ENCODE assay signal across 29 cellular contexts in genomic region chr11:67496113-67496512, GRCh38. TPM values are rescaled to one million over a fixed set of nuclear protein-coding genes. Genes with fewer than 3 reads are reported as not detected.
"Had no signal": no experiment of that assay in that cellular context is flagged by ENCODE, and none has a peak within 500 bp of the region (broad histone marks: within the 10 kb centered on the region; RNA-seq: fewer than 3 reads in every experiment).

No MANE protein-coding gene starts in this region.

- H3K27ac Mint-ChIP-seq: activated naive CD8-positive, alpha-beta T cell treated with anti-CD3 and anti-CD28 coated beads for 36 hours; activated T-helper 17 cell treated with anti-CD3 and anti-CD28 coated beads, Interleukin-2, amount 50 U/mL, for 72 hours; stimulated activated naive CD8-positive, alpha-beta T cell treated with anti-CD3 and anti-CD28 coated beads, Interleukin-15, Interleukin-2, amounts not matched to agents 100 ng/mL and 50 ng/mL, for 24 hours; T-helper 2 cell treated with Interferon-gamma antibody and Interleukin-4, amounts not matched to agents 5 μg/mL and 100 μg/mL, for 36 hours; type B pancreatic cell had no signal

- H3K27me3 ChIP-seq: adrenal gland, body of pancreas, esophagus squamous epithelium, left lung, right atrium auricular region, vagina had no signal

- H3K4me3 ChIP-seq: adrenal gland, body of pancreas, esophagus squamous epithelium, left lung, lower lobe of right lung, right atrium auricular region, vagina had no signal

- H3K4me3 Mint-ChIP-seq: activated naive CD8-positive, alpha-beta T cell treated with anti-CD3 and anti-CD28 coated beads for 36 hours; activated T-helper 17 cell treated with anti-CD3 and anti-CD28 coated beads, Interleukin-2, amount 50 U/mL, for 72 hours; naive thymus-derived CD8-positive, alpha-beta T cell; neural crest cell; stimulated activated naive CD8-positive, alpha-beta T cell treated with anti-CD3 and anti-CD28 coated beads, Interleukin-15, Interleukin-2, amounts not matched to agents 100 ng/mL and 50 ng/mL, for 24 hours; T-helper 2 cell treated with Interferon-gamma antibody and Interleukin-4, amounts not matched to agents 5 μg/mL and 100 μg/mL, for 36 hours; type B pancreatic cell had no signal

- H3K27me3 Mint-ChIP-seq: activated naive CD8-positive, alpha-beta T cell treated with anti-CD3 and anti-CD28 coated beads for 36 hours; activated T-helper 17 cell treated with anti-CD3 and anti-CD28 coated beads, Interleukin-2, amount 50 U/mL, for 72 hours; naive thymus-derived CD8-positive, alpha-beta T cell; stimulated activated naive CD8-positive, alpha-beta T cell treated with anti-CD3 and anti-CD28 coated beads, Interleukin-15, Interleukin-2, amounts not matched to agents 100 ng/mL and 50 ng/mL, for 24 hours; type B pancreatic cell had no signal

- DNase-seq: activated CD4-positive, alpha-beta T cell treated with anti-CD3 and anti-CD28 coated beads for 4 hours; activated CD4-positive, alpha-beta T cell treated with anti-CD3 and anti-CD28 coated beads, Interleukin-2, amount 50 U/mL, for 4 hours; activated naive CD4-positive, alpha-beta T cell; activated naive CD8-positive, alpha-beta T cell treated with anti-CD3 and anti-CD28 coated beads for 36 hours; adrenal gland; aorta; body of pancreas; dermis blood vessel endothelial cell; effector CD4-positive, alpha-beta T cell; esophagus squamous epithelium; foreskin melanocyte; lower lobe of right lung; mesenchymal stem cell; naive thymus-derived CD8-positive, alpha-beta T cell; occipital lobe; stimulated activated CD4-positive, alpha-beta T cell treated with anti-CD3 and anti-CD28 coated beads, Interleukin-15, amount 100 ng/mL, for 24 hours; stimulated activated CD4-positive, alpha-beta T cell treated with anti-CD3 and anti-CD28 coated beads, Interleukin-2, amount 100 ng/mL, for 24 hours; substantia nigra; T-helper 1 cell had no signal

- H3K9me3 Mint-ChIP-seq: activated naive CD8-positive, alpha-beta T cell treated with anti-CD3 and anti-CD28 coated beads for 36 hours; activated T-helper 17 cell treated with anti-CD3 and anti-CD28 coated beads, Interleukin-2, amount 50 U/mL, for 72 hours; naive thymus-derived CD8-positive, alpha-beta T cell; neural crest cell; stimulated activated naive CD8-positive, alpha-beta T cell treated with anti-CD3 and anti-CD28 coated beads, Interleukin-15, Interleukin-2, amounts not matched to agents 100 ng/mL and 50 ng/mL, for 24 hours; T-helper 2 cell treated with Interferon-gamma antibody and Interleukin-4, amounts not matched to agents 5 μg/mL and 100 μg/mL, for 36 hours; type B pancreatic cell had no signal

- H3K9me3 ChIP-seq: adrenal gland, body of pancreas, esophagus squamous epithelium, left lung, lower lobe of right lung, right atrium auricular region, vagina had no signal

- H3K4me1 ChIP-seq: adrenal gland, body of pancreas, esophagus squamous epithelium, lower lobe of right lung, right atrium auricular region, vagina had no signal

- H3K27ac ChIP-seq: adrenal gland, body of pancreas, epithelial cell of prostate, esophagus squamous epithelium, left lung, lower lobe of right lung, right atrium auricular region, vagina had no signal

- ATAC-seq: activated T-helper 17 cell treated with anti-CD3 and anti-CD28 coated beads, Interleukin-2, amount 50 U/mL, for 72 hours; body of pancreas; left lung; lower lobe of right lung; naive thymus-derived CD8-positive, alpha-beta T cell had no signal

RNA-seq across cellular contexts. Expression of gene CABP2, which starts 27.1 kb away (rescaled TPM):
- total RNA-seq: activated naive CD8-positive, alpha-beta T cell treated with anti-CD3 and anti-CD28 coated beads for 36 hours; activated T-helper 17 cell treated with anti-CD3 and anti-CD28 coated beads, Interleukin-2, amount 50 U/mL, for 72 hours; adrenal gland; aorta; body of pancreas; dermis blood vessel endothelial cell; esophagus squamous epithelium; left lung; lower lobe of right lung; naive thymus-derived CD8-positive, alpha-beta T cell; neural crest cell; occipital lobe; pulmonary artery endothelial cell; right atrium auricular region; vagina had no signal
